ENCODE assay signal across 19 cellular contexts in the genomic region with DNA sequence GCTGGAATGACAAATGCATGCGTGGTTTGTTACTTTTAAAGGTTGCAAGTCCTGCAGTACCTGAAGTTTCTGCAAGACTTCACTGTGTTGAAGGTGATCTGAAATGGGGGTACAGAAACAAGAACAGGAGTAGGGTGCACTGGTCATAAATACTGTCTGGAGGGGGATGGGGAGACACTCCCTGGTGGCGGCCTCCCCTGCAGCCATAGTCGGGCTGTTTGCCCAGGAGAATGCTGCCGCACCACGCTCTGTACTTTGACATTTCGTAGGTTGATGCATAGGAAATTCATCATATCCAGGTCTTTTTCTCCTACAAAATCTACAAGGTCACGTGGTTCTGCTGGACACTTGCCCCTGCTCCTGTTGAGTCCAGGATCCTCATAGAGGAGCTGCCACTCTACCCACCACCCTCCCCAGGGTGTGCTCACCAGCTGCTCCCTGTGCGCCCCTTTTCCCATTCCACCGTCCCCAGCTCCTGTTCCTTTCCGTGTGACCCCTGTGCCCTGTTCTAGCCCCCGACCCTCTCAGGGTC.
DNase-seq lines count a peak whose midpoint lies in the region; ATAC-seq and TF ChIP-seq lines count a peak whose summit lies in the region.
"Had no signal": no experiment of that assay in that cellular context is flagged by ENCODE, and none has a peak within 500 bp of the region (broad histone marks: within the 10 kb centered on the region; RNA-seq: fewer than 3 reads in every experiment).

No MANE protein-coding gene starts in this region.

- no peaks in the 10 kb centered on the region for H3K9me3 Mint-ChIP-seq in activated T-cell treated with anti-CD3 and anti-CD28 coated beads, Interleukin-2, amount 50 U/mL, for 24 hours
- H3K9me3 Mint-ChIP-seq in naive thymus-derived CD4-positive, alpha-beta T cell, result no peaks in the 10 kb centered on the region
- no peaks in the 10 kb centered on the region for H3K9me3 Mint-ChIP-seq in stimulated activated effector memory CD8-positive, alpha-beta T cell treated with anti-CD3 and anti-CD28 coated beads, Interleukin-12 subunit alpha, Interleukin-12 subunit beta, amount 100 ng/mL, for 72 hours

- no peaks in the 10 kb centered on the region for H3K9me2 ChIP-seq in GM23248 (ENCODE audit: insufficient read depth)

- H3K9ac ChIP-seq in GM23248, result no peak overlapping the region

- H3K4me3 ChIP-seq in WERI-Rb-1 (ENCODE audit: low read depth, low read length) (no peak overlapping the region), GM23248 (no peak overlapping the region)
- no peak overlapping the region for H3K4me3 ChIP-seq in naive thymus-derived CD4-positive, alpha-beta T cell (ENCODE audit: low read length)

- H3K36me3 ChIP-seq in WERI-Rb-1 (peaks cover 50% of the 10 kb centered on the region), GM23248 (ENCODE audit: low read depth) (no peaks in the 10 kb centered on the region)
- H3K36me3 ChIP-seq in naive thymus-derived CD4-positive, alpha-beta T cell (ENCODE audit: control insufficient read depth in 2 of 3, insufficient read depth in 3 of 3, low read length in 3 of 3), result peaks cover 0 to 92% (median 25%) of the 10 kb centered on the region in 3 experiments

- no peaks in the 10 kb centered on the region for H3K4me1 Mint-ChIP-seq in activated T-cell treated with anti-CD3 and anti-CD28 coated beads, Interleukin-2, amount 50 U/mL, for 24 hours (ENCODE audit: low read depth)
- peaks cover 0 to 8% (median 4%) of the 10 kb centered on the region in 7 donors for H3K4me1 Mint-ChIP-seq in naive thymus-derived CD4-positive, alpha-beta T cell
- no peaks in the 10 kb centered on the region for H3K4me1 Mint-ChIP-seq in stimulated activated effector memory CD8-positive, alpha-beta T cell treated with anti-CD3 and anti-CD28 coated beads, Interleukin-12 subunit alpha, Interleukin-12 subunit beta, amount 100 ng/mL, for 72 hours

- H3K27ac ChIP-seq in WERI-Rb-1 (peak overlapping the region; percentile 61; the same call in 1 of the 2 replicates), GM23248 (no peak overlapping the region)
- H3K27ac ChIP-seq in naive thymus-derived CD4-positive, alpha-beta T cell (ENCODE audit: low read depth, low read length), result no peak overlapping the region
- H3K27ac ChIP-seq: 22Rv1 had no signal

- POLR2A ChIA-PET in naive thymus-derived CD4-positive, alpha-beta T cell (lab: Charles Lee), result interaction anchor here (1.3 kb wide), 1 partner anchor 9 kb away, joined by 3 read pairs; no protein-coding TSS in a partner anchor

- peaks cover 14% of the 10 kb centered on the region for H3F3A ChIP-seq in GM23248 (ENCODE audit: insufficient read depth)

- CTCF ChIA-PET in naive thymus-derived CD4-positive, alpha-beta T cell (lab: Charles Lee), result interaction anchor here (0.5 kb wide), 1 partner anchor 163 kb away, joined by 4 read pairs; no protein-coding TSS in a partner anchor

- no peak for ATAC-seq in naive thymus-derived CD4-positive, alpha-beta T cell
- no peak for ATAC-seq in stimulated activated effector memory CD8-positive, alpha-beta T cell treated with anti-CD3 and anti-CD28 coated beads, Interleukin-12 subunit alpha, Interleukin-12 subunit beta, amount 100 ng/mL, for 72 hours
- ATAC-seq in GM19463 (IDR thresholded peaks at IDR 0.05; ENCODE audit: unreplicated experiment), result no peak
- ATAC-seq: Panc1 had no signal

- no peak overlapping the region for H3K4me2 ChIP-seq in GM23248 (ENCODE audit: unreplicated experiment)

- H3K27me3 ChIP-seq in WERI-Rb-1 (ENCODE audit: insufficient read depth, low read depth, severe bottlenecking), result no peaks in the 10 kb centered on the region
- H3K27me3 ChIP-seq in naive thymus-derived CD4-positive, alpha-beta T cell (ENCODE audit: control insufficient read depth in 2 of 2, insufficient read depth in 2 of 2, low read length in 2 of 2), result no peaks in the 10 kb centered on the region
- H3K27me3 ChIP-seq in GM23248 (replicated peaks; ENCODE audit: insufficient read depth), result no peaks in the 10 kb centered on the region

- H3K36me3 Mint-ChIP-seq in activated T-cell treated with anti-CD3 and anti-CD28 coated beads, Interleukin-2, amount 50 U/mL, for 24 hours (ENCODE audit: low read depth), result peaks cover 94% of the 10 kb centered on the region
- peaks cover 12 to 67% (median 19%) of the 10 kb centered on the region in 5 donors for H3K36me3 Mint-ChIP-seq in naive thymus-derived CD4-positive, alpha-beta T cell
- H3K36me3 Mint-ChIP-seq in stimulated activated effector memory CD8-positive, alpha-beta T cell treated with anti-CD3 and anti-CD28 coated beads, Interleukin-12 subunit alpha, Interleukin-12 subunit beta, amount 100 ng/mL, for 72 hours, result peaks cover 50% of the 10 kb centered on the region

- intact Hi-C loops in naive thymus-derived CD4-positive, alpha-beta T cell (cut with micrococcal nuclease), result no loop called here

- no peak overlapping the region for H3K4me3 Mint-ChIP-seq in activated T-cell treated with anti-CD3 and anti-CD28 coated beads, Interleukin-2, amount 50 U/mL, for 24 hours
- no peak overlapping the region for H3K4me3 Mint-ChIP-seq in naive thymus-derived CD4-positive, alpha-beta T cell
- H3K4me3 Mint-ChIP-seq in stimulated activated effector memory CD8-positive, alpha-beta T cell treated with anti-CD3 and anti-CD28 coated beads, Interleukin-12 subunit alpha, Interleukin-12 subunit beta, amount 100 ng/mL, for 72 hours, result no peak overlapping the region

- 67 to 70% methylated on average over 10 to 11 of the region's 11 CpGs for WGBS in GM23248 (ENCODE audit: low coverage in 1 of 2, low lambda C conversion rate in 2 of 2, missing lambda C conversion rate in 2 of 2), 2 experiments

- no peak for TF ChIP-seq CTCF in WERI-Rb-1 (IDR thresholded peaks at IDR 0.05; ENCODE audit: low read depth, low read length)

- in situ Hi-C loops in GM23248 (cut with MboI), result loop anchor here (10.0 kb wide), 1 partner anchor 116 kb away; no protein-coding TSS in a partner anchor

- H3K4me1 ChIP-seq in naive thymus-derived CD4-positive, alpha-beta T cell (ENCODE audit: control insufficient read depth in 2 of 2, insufficient read depth in 2 of 2, low read length in 2 of 2), result no peaks in the 10 kb centered on the region
- H3K4me1 ChIP-seq in GM23248 (ENCODE audit: insufficient read depth), result peaks cover 10% of the 10 kb centered on the region; the same call in 1 of the 2 replicates

- no peaks in the 10 kb centered on the region for H3K9me3 ChIP-seq in WERI-Rb-1 (ENCODE audit: severe bottlenecking)
- no peaks in the 10 kb centered on the region for H3K9me3 ChIP-seq in naive thymus-derived CD4-positive, alpha-beta T cell (ENCODE audit: control insufficient read depth in 2 of 3, low read length in 3 of 3)
- H3K9me3 ChIP-seq in GM23248 (ENCODE audit: low read depth), result no peaks in the 10 kb centered on the region

- no peaks in the 10 kb centered on the region for H4K20me1 ChIP-seq in GM23248 (ENCODE audit: insufficient read depth)

- no peak for DNase-seq in activated T-cell treated with anti-CD3 and anti-CD28 coated beads, Interleukin-2, amount 50 U/mL, for 24 hours
- DNase-seq in activated T-cell treated with anti-CD3 and anti-CD28 coated beads, Interleukin-2, amount 50 U/mL, for 1 hour, result no peak
- DNase-seq in WERI-Rb-1 (no peak), GM23248 (no peak), pons (ENCODE audit: low spot score) (no peak)
- no peak for DNase-seq in naive thymus-derived CD4-positive, alpha-beta T cell
- DNase-seq in stimulated activated effector memory CD8-positive, alpha-beta T cell treated with anti-CD3 and anti-CD28 coated beads, Interleukin-12 subunit alpha, Interleukin-12 subunit beta, amount 100 ng/mL, for 72 hours (ENCODE audit: low spot score in 2 of 2), result no peak
- DNase-seq: COR-L47, H7, Karpas-422, MM.1S, NCI-H1105, NCI-H187, NCI-H510A, NCI-H82, Right ventricle myocardium superior had no signal

- no peaks in the 10 kb centered on the region for H3K27me3 Mint-ChIP-seq in activated T-cell treated with anti-CD3 and anti-CD28 coated beads, Interleukin-2, amount 50 U/mL, for 24 hours
- no peaks in the 10 kb centered on the region for H3K27me3 Mint-ChIP-seq in naive thymus-derived CD4-positive, alpha-beta T cell

- peak overlapping the region; percentile 42 for H3K27ac Mint-ChIP-seq in activated T-cell treated with anti-CD3 and anti-CD28 coated beads, Interleukin-2, amount 50 U/mL, for 24 hours
- H3K27ac Mint-ChIP-seq in naive thymus-derived CD4-positive, alpha-beta T cell, result peak overlapping the region in 7 of 9 donors; percentile 11 to 78 (median 65)
- H3K27ac Mint-ChIP-seq in stimulated activated effector memory CD8-positive, alpha-beta T cell treated with anti-CD3 and anti-CD28 coated beads, Interleukin-12 subunit alpha, Interleukin-12 subunit beta, amount 100 ng/mL, for 72 hours, result peak overlapping the region; percentile 56

- no peaks in the 10 kb centered on the region for H3K79me2 ChIP-seq in GM23248 (ENCODE audit: insufficient read depth)

- no peak overlapping the region for H2AFZ ChIP-seq in GM23248
